ENCODE assay signal across 20 cellular contexts in the genomic region with DNA sequence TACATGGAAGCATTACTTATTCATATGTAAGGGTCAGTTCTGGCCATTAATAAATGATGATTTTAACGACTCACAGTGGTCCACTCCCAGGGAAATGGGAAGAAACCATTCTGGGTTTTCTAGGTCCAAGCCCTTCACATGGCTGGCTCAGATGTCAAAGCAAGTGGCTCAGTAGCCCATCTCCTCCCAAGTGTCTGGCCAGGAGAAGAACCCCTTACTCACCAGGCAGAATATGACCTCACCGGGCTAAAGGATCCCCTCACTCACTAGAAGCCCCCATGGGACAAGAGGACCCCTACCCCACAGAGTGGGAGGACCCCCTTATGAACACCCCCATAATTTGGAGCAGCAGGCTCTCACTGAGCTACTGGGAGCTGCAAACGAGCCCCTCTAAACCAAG. TPM values are rescaled to one million over a fixed set of nuclear protein-coding genes. Genes with fewer than 3 reads are reported as not detected.
DNase-seq lines count a peak whose midpoint lies in the region; ATAC-seq and TF ChIP-seq lines count a peak whose summit lies in the region.
"Had no signal": no experiment of that assay in that cellular context is flagged by ENCODE, and none has a peak within 500 bp of the region (broad histone marks: within the 10 kb centered on the region; RNA-seq: fewer than 3 reads in every experiment).

No MANE protein-coding gene starts in this region.

- ATAC-seq in HG03378 (IDR thresholded peaks at IDR 0.05; ENCODE audit: unreplicated experiment) (no peak), left ventricle myocardium superior (no peak)

- TF ChIP-seq CTCF in Caco-2 (IDR thresholded peaks at IDR 0.05; ENCODE audit: insufficient read depth in 1 of 2, low read depth in 1 of 2, low read length in 1 of 2, severe bottlenecking in 1 of 2, unreplicated experiment in 1 of 2): no peak

- no peaks in the 10 kb centered on the region for H3K4me1 ChIP-seq in Caco-2
- H3K4me1 ChIP-seq: BE2C had no signal

- no peak overlapping the region for H3K4me3 ChIP-seq in Caco-2 (ENCODE audit: low read depth, low read length)
- H3K4me3 ChIP-seq: tibial artery had no signal

- CTCF ChIA-PET in Caco-2 (lab: Charles Lee): interaction anchor here (0.8 kb wide), 1 partner anchor 136 kb away, joined by 3 read pairs; no protein-coding TSS in a partner anchor

- H3K4me1 Mint-ChIP-seq in Caco-2 (ENCODE audit: low read depth, unreplicated experiment) (peaks cover 7% of the 10 kb centered on the region), immature natural killer cell (peaks cover 0 to 55% of the 10 kb centered on the region in 2 donors)
- peaks cover 68% of the 10 kb centered on the region for H3K4me1 Mint-ChIP-seq in activated naive CD8-positive, alpha-beta T cell (ENCODE audit: low read depth)

- no peaks in the 10 kb centered on the region for H3K36me3 ChIP-seq in Caco-2 (ENCODE audit: control insufficient read depth, insufficient read depth, low read length)
- H3K36me3 ChIP-seq: BE2C, tibial artery had no signal

- DNase-seq in Caco-2 (no peak), immature natural killer cell (no peak), retina (peak; percentile 60), left ventricle myocardium superior (no peak), CD1c-positive myeloid dendritic cell (ENCODE audit: extremely low spot score) (no peak), DMS 273 (lab: John Stamatoyannopoulos, UW; ENCODE audit: unreplicated experiment) (no peak)
- DNase-seq: activated CD4-positive, alpha-beta T cell treated with anti-CD3 and anti-CD28 coated beads, Interleukin-2, amount 10 ng/mL, durations not matched to agents 24 days and 14 days; BE2C; DMS79; effector CD8-positive, alpha-beta T cell; HCEC 1CT; kidney; NCI-H226; RPMI8226; small intestine; tibial artery had no signal

- H3K9me3 Mint-ChIP-seq in Caco-2 (ENCODE audit: unreplicated experiment) (no peaks in the 10 kb centered on the region), immature natural killer cell (no peaks in the 10 kb centered on the region)
- no peaks in the 10 kb centered on the region for H3K9me3 Mint-ChIP-seq in activated naive CD8-positive, alpha-beta T cell (ENCODE audit: low read depth)
- H3K9me3 Mint-ChIP-seq: activated CD4-positive, alpha-beta T cell treated with anti-CD3 and anti-CD28 coated beads, Interleukin-2, amount 10 ng/mL, durations not matched to agents 24 days and 14 days; activated naive CD4-positive, alpha-beta T cell treated with anti-CD3 and anti-CD28 coated beads, Interleukin-2, amount 50 U/mL, for 72 hours had no signal

- intact Hi-C loops in Caco-2 (cut with micrococcal nuclease; ENCODE audit: unreplicated experiment) (loop anchor here (5.0 kb wide), 1 partner anchor 136 kb away; no protein-coding TSS in a partner anchor), left ventricle myocardium superior (cut with micrococcal nuclease) (no loop called here)

- H3K36me3 Mint-ChIP-seq in Caco-2 (ENCODE audit: insufficient read depth, unreplicated experiment) (no peaks in the 10 kb centered on the region), immature natural killer cell (peaks cover 0 to 6% (median 5%) of the 10 kb centered on the region in 3 donors)
- no peaks in the 10 kb centered on the region for H3K36me3 Mint-ChIP-seq in activated naive CD8-positive, alpha-beta T cell

- H3K9me3 ChIP-seq in Caco-2: no peaks in the 10 kb centered on the region
- H3K9me3 ChIP-seq: BE2C, tibial artery had no signal

- H3K4me3 Mint-ChIP-seq in Caco-2 (ENCODE audit: unreplicated experiment) (no peak overlapping the region), immature natural killer cell (peak overlapping the region; percentile 27 to 78 (median 54))
- no peak overlapping the region for H3K4me3 Mint-ChIP-seq in activated naive CD8-positive, alpha-beta T cell
- H3K4me3 Mint-ChIP-seq: activated CD4-positive, alpha-beta T cell treated with anti-CD3 and anti-CD28 coated beads, Interleukin-2, amount 10 ng/mL, durations not matched to agents 24 days and 14 days had no signal

- H3K27ac Mint-ChIP-seq in Caco-2 (ENCODE audit: unreplicated experiment) (peak overlapping the region; percentile 7), immature natural killer cell (peak overlapping the region; percentile 40 to 86 (median 80))
- peak overlapping the region; percentile 80 for H3K27ac Mint-ChIP-seq in activated naive CD8-positive, alpha-beta T cell

- no TSS peak for BruUV-seq in Caco-2 (replicated peaks; lab: Mats Ljungman, UMichigan)

- H3K27me3 ChIP-seq in Caco-2 (replicated peaks; ENCODE audit: control insufficient read depth, insufficient read depth, low read length): no peaks in the 10 kb centered on the region; the same call in 1 of the 2 replicates
- H3K27me3 ChIP-seq: BE2C, tibial artery had no signal

- H3K27me3 Mint-ChIP-seq in Caco-2 (ENCODE audit: insufficient read depth, unreplicated experiment): peaks cover 12% of the 10 kb centered on the region
- H3K27me3 Mint-ChIP-seq in activated naive CD8-positive, alpha-beta T cell: no peaks in the 10 kb centered on the region
- H3K27me3 Mint-ChIP-seq in immature natural killer cell (ENCODE audit: low read depth in 3 of 3): peaks cover 0 to 7% (median 0%) of the 10 kb centered on the region in 3 donors
- H3K27me3 Mint-ChIP-seq: activated CD4-positive, alpha-beta T cell treated with anti-CD3 and anti-CD28 coated beads, Interleukin-2, amount 10 ng/mL, durations not matched to agents 24 days and 14 days had no signal

- POLR2A ChIA-PET in Caco-2 (lab: Charles Lee): no interaction called here

RNA-seq across cellular contexts. Expression of a gene that starts 34.0 kb away (rescaled TPM):
- total RNA-seq in Caco-2 (2022) (7.7 and 9.5 TPM in 2 replicates), left ventricle myocardium superior (8.3 TPM)
- polyA plus RNA-seq in immature natural killer cell: 10 to 100 TPM; 30.5 to 94.3 (median 54.9) TPM
- total RNA-seq: MCF 10A had no signal

Comparison
In these comparisons a context has a peak if more than half of its experiments do, and no peak if none do; other contexts are left out.
1. H3K27ac Mint-ChIP-seq: peak in every context shown above with its lines; median percentile 80 in activated naive CD8-positive, alpha-beta T cell; 80 in immature natural killer cell; 7 in Caco-2.
2. H3K4me3 Mint-ChIP-seq: peak in immature natural killer cell (5 of 5); none in Caco-2 (single experiment) and activated naive CD8-positive, alpha-beta T cell (single experiment).